15 cellular contexts compared by ENCODE assay signal in genomic region chr2:191593622-191594416, GRCh38.
A peak's percentile ranks its signal among the peaks of the same experiment; 100 is the strongest.
DNase-seq lines count a peak whose midpoint lies in the region; ATAC-seq, FAIRE-seq and TF ChIP-seq lines count a peak whose summit lies in the region.
"Had no signal": no experiment of that assay in that cellular context is flagged by ENCODE, and none has a peak within 500 bp of the region (broad histone marks: within the 10 kb centered on the region; RNA-seq: fewer than 3 reads in every experiment).

No MANE protein-coding gene starts in this region.

- H3K23ac ChIP-seq in mesendoderm (ENCODE audit: low read length), result no peak overlapping the region

- TF ChIP-seq CTCF in bronchial epithelial cell (IDR thresholded peaks at IDR 0.05; ENCODE audit: insufficient read depth, low read length, severe bottlenecking), result no peak

- H2BK120ac ChIP-seq in mesendoderm (ENCODE audit: low read depth, low read length), result no peak overlapping the region

- no peak overlapping the region for H3K4me3 Mint-ChIP-seq in activated T-cell treated with anti-CD3 and anti-CD28 coated beads, Interleukin-2, amount 50 U/mL, for 24 hours
- H3K4me3 Mint-ChIP-seq: CD4-positive, alpha-beta T cell; nephron progenitor cell; stimulated activated naive CD8-positive, alpha-beta T cell treated with anti-CD3 and anti-CD28 coated beads, Interleukin-15, amount 100 ng/mL, for 72 hours had no signal

- no peak overlapping the region for H2BK15ac ChIP-seq in mesendoderm (replicated peaks; ENCODE audit: low read depth)

- H3K4me3 ChIP-seq in bronchial epithelial cell (ENCODE audit: low read depth, low read length) (no peak overlapping the region), mesendoderm (ENCODE audit: low read length) (no peak overlapping the region)
- H3K4me3 ChIP-seq: ascending aorta, right lobe of liver had no signal

- peak; percentile 58 for FAIRE-seq in bronchial epithelial cell (lab: Jason Lieb, UNC)

- ATAC-seq in HG03460 (IDR thresholded peaks at IDR 0.05; ENCODE audit: unreplicated experiment) (no peak), HG02938 (IDR thresholded peaks at IDR 0.05; ENCODE audit: unreplicated experiment) (no peak)
- ATAC-seq: left ventricle myocardium superior; stimulated activated naive CD8-positive, alpha-beta T cell treated with anti-CD3 and anti-CD28 coated beads, Interleukin-15, amount 100 ng/mL, for 72 hours had no signal

- no peaks in the 10 kb centered on the region for H3K79me2 ChIP-seq in mesendoderm (ENCODE audit: control insufficient read depth, insufficient read depth, low read length)

- H3K79me1 ChIP-seq in mesendoderm (ENCODE audit: low read length), result no peaks in the 10 kb centered on the region

- H3K4me1 ChIP-seq in mesendoderm (ENCODE audit: control insufficient read depth, low read depth, low read length), result no peaks in the 10 kb centered on the region
- H3K4me1 ChIP-seq: ascending aorta, right lobe of liver had no signal

- H3K36me3 Mint-ChIP-seq in activated T-cell treated with anti-CD3 and anti-CD28 coated beads, Interleukin-2, amount 50 U/mL, for 24 hours (ENCODE audit: low read depth), result no peaks in the 10 kb centered on the region

- WGBS in mesendoderm (ENCODE audit: extremely low coverage, insufficient coverage, low lambda C conversion rate), result no CpG with 5 or more reads among the region's 5 CpGs

- no peaks in the 10 kb centered on the region for H3K36me3 ChIP-seq in bronchial epithelial cell (ENCODE audit: control insufficient read depth, insufficient read depth, low read length)
- no peaks in the 10 kb centered on the region for H3K36me3 ChIP-seq in mesendoderm (ENCODE audit: control insufficient read depth, insufficient read depth, low read length)
- H3K36me3 ChIP-seq: ascending aorta, right lobe of liver had no signal

- no peak overlapping the region for H3K27ac Mint-ChIP-seq in activated T-cell treated with anti-CD3 and anti-CD28 coated beads, Interleukin-2, amount 50 U/mL, for 24 hours
- H3K27ac Mint-ChIP-seq: CD4-positive, alpha-beta T cell; nephron progenitor cell had no signal

- no peak overlapping the region for H3K27ac ChIP-seq in mesendoderm (ENCODE audit: low read depth, low read length)
- H3K27ac ChIP-seq: ascending aorta, right lobe of liver had no signal

- no peak overlapping the region for H3K4ac ChIP-seq in mesendoderm (ENCODE audit: low read depth, low read length)

- no peak overlapping the region for H4K8ac ChIP-seq in mesendoderm (ENCODE audit: low read depth, low read length)

- H4K5ac ChIP-seq in mesendoderm (ENCODE audit: low read length), result no peak overlapping the region

- no peaks in the 10 kb centered on the region for H3K27me3 ChIP-seq in bronchial epithelial cell (ENCODE audit: control insufficient read depth, insufficient read depth, low read length)
- H3K27me3 ChIP-seq in mesendoderm (ENCODE audit: insufficient read depth, low read length, poor library complexity), result no peaks in the 10 kb centered on the region
- H3K27me3 ChIP-seq: ascending aorta, right lobe of liver had no signal

- DNase-seq in EL (peak; percentile 83), M059J (ENCODE audit: low read depth) (peak; percentile 96), bronchial epithelial cell (ENCODE audit: low read depth) (peak; percentile 98), mesendoderm (no peak), SKM-1 (lab: John Stamatoyannopoulos, UW; ENCODE audit: unreplicated experiment) (no peak)
- DNase-seq in activated T-cell treated with anti-CD3 and anti-CD28 coated beads, Interleukin-2, amount 50 U/mL, for 24 hours, result no peak
- DNase-seq: activated T-cell treated with anti-CD3 and anti-CD28 coated beads, Interleukin-2, amount 50 U/mL, for 48 hours; CD4-positive, alpha-beta T cell; left ventricle myocardium superior; nephron progenitor cell; right lobe of liver; stimulated activated naive CD8-positive, alpha-beta T cell treated with anti-CD3 and anti-CD28 coated beads, Interleukin-15, amount 100 ng/mL, for 72 hours had no signal

- no peak overlapping the region for H3K9ac ChIP-seq in mesendoderm (ENCODE audit: low read length)

- H3K56ac ChIP-seq in mesendoderm (ENCODE audit: low read length), result peak overlapping the region; percentile 7

- H3K27me3 Mint-ChIP-seq in activated T-cell treated with anti-CD3 and anti-CD28 coated beads, Interleukin-2, amount 50 U/mL, for 24 hours, result no peaks in the 10 kb centered on the region
- H3K27me3 Mint-ChIP-seq: CD4-positive, alpha-beta T cell; stimulated activated naive CD8-positive, alpha-beta T cell treated with anti-CD3 and anti-CD28 coated beads, Interleukin-15, amount 100 ng/mL, for 72 hours had no signal

- no peak overlapping the region for H2AK5ac ChIP-seq in mesendoderm (ENCODE audit: low read length)

- no peak overlapping the region for H2BK5ac ChIP-seq in mesendoderm (ENCODE audit: low read length)

- H3K18ac ChIP-seq in mesendoderm (ENCODE audit: low read length), result no peak overlapping the region

- H3K4me2 ChIP-seq in mesendoderm (ENCODE audit: low read length), result no peak overlapping the region

- H3K4me1 Mint-ChIP-seq in activated T-cell treated with anti-CD3 and anti-CD28 coated beads, Interleukin-2, amount 50 U/mL, for 24 hours (ENCODE audit: low read depth), result no peaks in the 10 kb centered on the region
- H3K4me1 Mint-ChIP-seq: nephron progenitor cell; stimulated activated naive CD8-positive, alpha-beta T cell treated with anti-CD3 and anti-CD28 coated beads, Interleukin-15, amount 100 ng/mL, for 72 hours had no signal

- H3K9me3 Mint-ChIP-seq in activated T-cell treated with anti-CD3 and anti-CD28 coated beads, Interleukin-2, amount 50 U/mL, for 24 hours, result no peaks in the 10 kb centered on the region
- H3K9me3 Mint-ChIP-seq: CD4-positive, alpha-beta T cell; nephron progenitor cell; stimulated activated naive CD8-positive, alpha-beta T cell treated with anti-CD3 and anti-CD28 coated beads, Interleukin-15, amount 100 ng/mL, for 72 hours had no signal

Comparison
In these comparisons a context has a peak if more than half of its experiments do, and no peak if none do; other contexts are left out.
1. DNase-seq: peak in EL (single experiment), M059J (single experiment) and bronchial epithelial cell (single experiment); none in mesendoderm (single experiment), SKM-1 (single experiment) and activated T-cell treated with anti-CD3 and anti-CD28 coated beads, Interleukin-2, amount 50 U/mL, for 24 hours (single experiment).